Comparison of ENCODE assay signal across 1 cellular context in genomic region chr5:53934126-53934856, GRCh38.
TF ChIP-seq lines count a peak whose summit lies in the region.

No MANE protein-coding gene starts in this region.

TF ChIP-seq in SK-N-SH, 30 proteins besides CTCF, POLR2A, EP300 and RAD21 (continued from another document):
- TF ChIP-seq PBX3 (IDR thresholded peaks at IDR 0.05) (no peak), MXI1 (IDR thresholded peaks at IDR 0.05; ENCODE audit: low read depth, low read length) (no peak), NFIC (IDR thresholded peaks at IDR 0.05; ENCODE audit: borderline replicate concordance) (peak; percentile 40; the same call in 1 of the 2 replicates), SMC3 (IDR thresholded peaks at IDR 0.05; ENCODE audit: low read depth, low read length) (no peak), POLR2AphosphoS5 (IDR thresholded peaks at IDR 0.05; ENCODE audit: low read depth, low read length) (no peak), TAF1 (IDR thresholded peaks at IDR 0.05; ENCODE audit: borderline replicate concordance, low read depth, low read length) (no peak), TCF12 (IDR thresholded peaks at IDR 0.05) (peak; percentile 26; the same call in 1 of the 2 replicates), MEF2A (IDR thresholded peaks at IDR 0.05; ENCODE audit: borderline replicate concordance, low read depth) (peak; percentile 63), RFX5 (IDR thresholded peaks at IDR 0.05; ENCODE audit: low read length) (no peak), YY1 (IDR thresholded peaks at IDR 0.05; ENCODE audit: low read depth) (no peak), MAX (IDR thresholded peaks at IDR 0.05; ENCODE audit: low read depth) (no peak), FOSL2 (IDR thresholded peaks at IDR 0.05; ENCODE audit: borderline replicate concordance, low read depth) (no peak)
